ENCODE assay signal across 21 cellular contexts in genomic region chr13:113920173-113920572, GRCh38. TPM values are rescaled to one million over a fixed set of nuclear protein-coding genes. Genes with fewer than 3 reads are reported as not detected.
"Had no signal": no experiment of that assay in that cellular context is flagged by ENCODE, and none has a peak within 500 bp of the region (broad histone marks: within the 10 kb centered on the region; RNA-seq: fewer than 3 reads in every experiment).

No MANE protein-coding gene starts in this region.

- H3K4me1 ChIP-seq: foreskin keratinocyte, psoas muscle, upper lobe of right lung had no signal

- H3K27ac ChIP-seq: foreskin keratinocyte, psoas muscle, sigmoid colon, upper lobe of right lung had no signal

- H3K4me3 ChIP-seq: mucosa of descending colon, psoas muscle, sigmoid colon, upper lobe of right lung had no signal

- H3K27ac Mint-ChIP-seq: activated CD4-positive, alpha-beta T cell treated with anti-CD3 and anti-CD28 coated beads for 36 hours; activated CD8-positive, alpha-beta T cell treated with anti-CD3 and anti-CD28 coated beads, Interleukin-2, amount 10 ng/mL, durations not matched to agents 7 days and 5 days; activated naive CD8-positive, alpha-beta T cell; immature natural killer cell; T-helper 2 cell treated with Interferon-gamma antibody and Interleukin-4, amounts not matched to agents 5 μg/mL and 100 μg/mL, for 36 hours had no signal

- ATAC-seq: activated CD4-positive, alpha-beta T cell treated with anti-CD3 and anti-CD28 coated beads for 36 hours; activated CD8-positive, alpha-beta T cell treated with anti-CD3 and anti-CD28 coated beads, Interleukin-2, amount 10 ng/mL, durations not matched to agents 7 days and 5 days; esophagus mucosa; foreskin keratinocyte; left colon; mucosa of descending colon; naive thymus-derived CD8-positive, alpha-beta T cell; psoas muscle; upper lobe of right lung had no signal

- DNase-seq: activated CD4-positive, alpha-beta T cell treated with anti-CD3 and anti-CD28 coated beads for 36 hours; activated CD8-positive, alpha-beta T cell treated with anti-CD3 and anti-CD28 coated beads, Interleukin-2, amount 10 ng/mL, durations not matched to agents 7 days and 5 days; activated gamma-delta T cell; anterior cingulate cortex; cerebellar nuclear complex; foreskin keratinocyte; immature natural killer cell; left colon; mammary epithelial cell; mucosa of descending colon; nucleus accumbens; psoas muscle; sigmoid colon; stimulated activated CD4-positive, alpha-beta T cell treated with anti-CD3 and anti-CD28 coated beads, Interleukin-2, amount 100 ng/mL, for 24 hours; stimulated activated naive CD4-positive, alpha-beta T cell treated with Interleukin-2 at 50 U/mL for 16 hours; SW 1271; upper lobe of right lung had no signal

- H3K4me1 Mint-ChIP-seq: activated CD4-positive, alpha-beta T cell treated with anti-CD3 and anti-CD28 coated beads for 36 hours; immature natural killer cell had no signal

- H3K27me3 ChIP-seq: foreskin keratinocyte had no signal

- H3K4me3 Mint-ChIP-seq: activated CD4-positive, alpha-beta T cell treated with anti-CD3 and anti-CD28 coated beads for 36 hours; activated CD8-positive, alpha-beta T cell treated with anti-CD3 and anti-CD28 coated beads, Interleukin-2, amount 10 ng/mL, durations not matched to agents 7 days and 5 days; activated naive CD8-positive, alpha-beta T cell; immature natural killer cell; naive thymus-derived CD8-positive, alpha-beta T cell; T-helper 2 cell treated with Interferon-gamma antibody and Interleukin-4, amounts not matched to agents 5 μg/mL and 100 μg/mL, for 36 hours had no signal

- H3K36me3 ChIP-seq: sigmoid colon, upper lobe of right lung had no signal

RNA-seq across cellular contexts. Expression of gene C13orf46, which starts 53.7 kb away (rescaled TPM):
- total RNA-seq: foreskin keratinocyte had no signal
